21 cellular contexts compared by ENCODE assay signal in the genomic region with DNA sequence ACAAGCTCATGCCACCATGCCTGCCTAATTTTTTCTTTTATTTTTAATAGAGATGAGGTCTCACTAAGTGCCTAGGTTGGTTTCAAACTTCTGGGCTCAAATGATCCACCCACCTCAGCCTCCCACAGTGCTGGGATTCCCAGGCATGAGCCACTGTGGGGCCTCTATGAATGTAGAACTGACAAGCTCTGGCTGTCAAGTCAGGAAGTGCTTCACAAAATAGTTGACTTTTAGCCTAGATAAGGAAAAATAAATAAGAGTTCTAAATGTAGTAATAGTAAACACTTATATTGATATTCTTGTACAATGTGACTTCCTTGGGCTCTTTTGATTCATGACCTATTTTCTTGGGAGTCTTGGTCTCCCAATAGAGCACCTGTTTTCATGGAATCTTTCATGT. TPM values are rescaled to one million over a fixed set of nuclear protein-coding genes. Genes with fewer than 3 reads are reported as not detected.
DNase-seq lines count a peak whose midpoint lies in the region; ATAC-seq and TF ChIP-seq lines count a peak whose summit lies in the region.
"Had no signal": no experiment of that assay in that cellular context is flagged by ENCODE, and none has a peak within 500 bp of the region (broad histone marks: within the 10 kb centered on the region; RNA-seq: fewer than 3 reads in every experiment).

No MANE protein-coding gene starts in this region.

- H3K9me3 ChIP-seq in lower lobe of right lung = no peaks in the 10 kb centered on the region
- H3K9me3 ChIP-seq in upper lobe of right lung = no peaks in the 10 kb centered on the region
- H3K9me3 ChIP-seq: A549, BLaER1 had no signal

- H3K27me3 ChIP-seq in lower lobe of right lung (ENCODE audit: low read depth) = no peaks in the 10 kb centered on the region
- H3K27me3 ChIP-seq in upper lobe of right lung = no peaks in the 10 kb centered on the region
- H3K27me3 ChIP-seq: BLaER1 had no signal

- no peaks in the 10 kb centered on the region for H3K9me3 Mint-ChIP-seq in Calu3 (ENCODE audit: low read depth, unreplicated experiment)
- H3K9me3 Mint-ChIP-seq in progenitor cell of endocrine pancreas (ENCODE audit: low read depth) = no peaks in the 10 kb centered on the region
- H3K9me3 Mint-ChIP-seq: CD4-positive, alpha-beta memory T cell had no signal

- H3K27ac ChIP-seq in lower lobe of right lung = no peak overlapping the region
- no peak overlapping the region for H3K27ac ChIP-seq in upper lobe of right lung
- H3K27ac ChIP-seq: 22Rv1, A549, BLaER1, GM23248 had no signal

- H3K4me1 Mint-ChIP-seq in Calu3 (ENCODE audit: low read depth, unreplicated experiment) (peaks cover 20% of the 10 kb centered on the region), progenitor cell of endocrine pancreas (ENCODE audit: low read depth) (peaks cover 25% of the 10 kb centered on the region)
- H3K4me1 Mint-ChIP-seq: CD14-positive monocyte; CD4-positive, alpha-beta memory T cell had no signal

- H3K4me1 ChIP-seq in lower lobe of right lung (no peaks in the 10 kb centered on the region), upper lobe of right lung (no peaks in the 10 kb centered on the region)
- H3K4me1 ChIP-seq: A549, BLaER1 had no signal

- no peak overlapping the region for H3K4me3 ChIP-seq in lower lobe of right lung
- H3K4me3 ChIP-seq in upper lobe of right lung = no peak overlapping the region
- H3K4me3 ChIP-seq: A549, BLaER1, GM12878, GM23248 had no signal

- H3K4me3 Mint-ChIP-seq in Calu3 (ENCODE audit: low read depth, unreplicated experiment) = no peak overlapping the region
- H3K4me3 Mint-ChIP-seq in progenitor cell of endocrine pancreas (ENCODE audit: low read depth) = no peak overlapping the region
- H3K4me3 Mint-ChIP-seq: CD14-positive monocyte; CD4-positive, alpha-beta memory T cell had no signal

- ATAC-seq in lower lobe of right lung (peak; percentile 52 to 86), upper lobe of right lung (peak; percentile 64), GM21723 (IDR thresholded peaks at IDR 0.05; ENCODE audit: unreplicated experiment) (no peak)
- ATAC-seq: A549, GM12878 had no signal

- TF ChIP-seq CTCF in Calu3 (IDR thresholded peaks at IDR 0.05; ENCODE audit: unreplicated experiment) = no peak
- no peak for TF ChIP-seq CTCF in lower lobe of right lung (IDR thresholded peaks at IDR 0.05)
- no peak for TF ChIP-seq CTCF in progenitor cell of endocrine pancreas (IDR thresholded peaks at IDR 0.05; ENCODE audit: unreplicated experiment)
- no peak for TF ChIP-seq CTCF in upper lobe of right lung (IDR thresholded peaks at IDR 0.05)

- H3K27me3 Mint-ChIP-seq in Calu3 (ENCODE audit: unreplicated experiment) (no peaks in the 10 kb centered on the region), progenitor cell of endocrine pancreas (no peaks in the 10 kb centered on the region)
- H3K27me3 Mint-ChIP-seq: CD4-positive, alpha-beta memory T cell had no signal

- no TSS peak for BruUV-seq in Calu3 (replicated peaks; lab: Mats Ljungman, UMichigan)

- DNase-seq in Calu3 (no peak), lower lobe of right lung (no peak), progenitor cell of endocrine pancreas (ENCODE audit: low spot score, unreplicated experiment) (no peak), upper lobe of right lung (no peak), middle frontal gyrus (ENCODE audit: extremely low spot score, low spot score) (no peak), Ammon's horn (ENCODE audit: low spot score) (no peak)
- DNase-seq: AML-193; CD4-positive, alpha-beta memory T cell; DMS 273 treated with DMSO at 0.1 percent for 48 hours; DMS53; DND-41; EL; GM23248; HCEC 1CT had no signal

- no peaks in the 10 kb centered on the region for H3K36me3 Mint-ChIP-seq in Calu3 (ENCODE audit: insufficient read depth, unreplicated experiment)
- H3K36me3 Mint-ChIP-seq in progenitor cell of endocrine pancreas (ENCODE audit: insufficient read depth) = no peaks in the 10 kb centered on the region
- H3K36me3 Mint-ChIP-seq: CD14-positive monocyte; CD4-positive, alpha-beta memory T cell had no signal

- CTCF ChIA-PET in Calu3 (lab: Charles Lee) = interaction anchor here (0.7 kb wide), 1 partner anchor 273 kb away, joined by 6 read pairs; no protein-coding TSS in a partner anchor

- H3K36me3 ChIP-seq in lower lobe of right lung (no peaks in the 10 kb centered on the region), upper lobe of right lung (no peaks in the 10 kb centered on the region)
- H3K36me3 ChIP-seq: BLaER1 had no signal

- intact Hi-C loops in Calu3 (cut with micrococcal nuclease; ENCODE audit: unreplicated experiment) (loop anchor here (5.0 kb wide), 1 partner anchor 65 kb away; no protein-coding TSS in a partner anchor), lower lobe of right lung (cut with DNase I) (no loop called here), upper lobe of right lung (cut with DNase I) (no loop called here)

- peak overlapping the region; percentile 71 for H3K27ac Mint-ChIP-seq in Calu3 (ENCODE audit: unreplicated experiment)
- peak overlapping the region; percentile 64 for H3K27ac Mint-ChIP-seq in progenitor cell of endocrine pancreas
- H3K27ac Mint-ChIP-seq: CD14-positive monocyte; CD4-positive, alpha-beta memory T cell had no signal

RNA-seq across cellular contexts. Expression of a gene that starts 40.0 kb away (rescaled TPM):
- 0.59 and 0.83 TPM in 2 replicates for total RNA-seq in Calu3 (2022)
- 14.6 TPM for total RNA-seq in lower lobe of right lung
- total RNA-seq in progenitor cell of endocrine pancreas = 9.9 and 14.9 TPM in 2 replicates
- 16.2 TPM for total RNA-seq in upper lobe of right lung
- total RNA-seq: CD4-positive, alpha-beta memory T cell; GM23248; HT-29 had no signal
